20 cellular contexts compared by ENCODE assay signal in genomic region chr13:112901951-112902651, GRCh38.
DNase-seq lines count a peak whose midpoint lies in the region; ATAC-seq, FAIRE-seq and TF ChIP-seq lines count a peak whose summit lies in the region.
"Had no signal": no experiment of that assay in that cellular context is flagged by ENCODE, and none has a peak within 500 bp of the region (broad histone marks: within the 10 kb centered on the region; RNA-seq: fewer than 3 reads in every experiment).

No MANE protein-coding gene starts in this region.

- H4K20me1 ChIP-seq in keratinocyte (ENCODE audit: control insufficient read depth, extremely low read depth, insufficient read depth, low read length), result no peaks in the 10 kb centered on the region

- peaks cover 36% of the 10 kb centered on the region for H3K4me1 ChIP-seq in body of pancreas
- H3K4me1 ChIP-seq in keratinocyte (ENCODE audit: control insufficient read depth, extremely low read depth, insufficient read depth, low read length), result no peaks in the 10 kb centered on the region
- H3K4me1 ChIP-seq in pancreas, result peaks cover 0 to 7% (median 6%) of the 10 kb centered on the region in 3 donors
- H3K4me1 ChIP-seq in BE2C, result 0 out of 2 replicates have a peak, but pooled peaks cover 3% of the 10 kb centered on the region
- H3K4me1 ChIP-seq: colonic mucosa had no signal

- no peak overlapping the region for H3K9ac ChIP-seq in keratinocyte (ENCODE audit: control insufficient read depth, extremely low read depth, insufficient read depth, low read length)

- FAIRE-seq in keratinocyte (lab: Jason Lieb, UNC), result no peak
- no peak for FAIRE-seq in pancreas (lab: Jason Lieb, UNC)
- FAIRE-seq: HTR-8/SVneo had no signal

- H3K9me3 ChIP-seq in body of pancreas, result no peaks in the 10 kb centered on the region
- H3K9me3 ChIP-seq in keratinocyte (ENCODE audit: control insufficient read depth, low read depth, low read length), result peaks cover 3% of the 10 kb centered on the region
- no peaks in the 10 kb centered on the region for H3K9me3 ChIP-seq in pancreas
- H3K9me3 ChIP-seq in BE2C, result no peaks in the 10 kb centered on the region
- H3K9me3 ChIP-seq: colonic mucosa, neutrophil had no signal

- H3K27me3 ChIP-seq in H7 (ENCODE audit: control insufficient read depth, insufficient read depth, low read length), result no peaks in the 10 kb centered on the region
- no peaks in the 10 kb centered on the region for H3K27me3 ChIP-seq in body of pancreas
- H3K27me3 ChIP-seq in keratinocyte (ENCODE audit: control insufficient read depth, extremely low read depth, insufficient read depth, low read length), result peaks cover 37% of the 10 kb centered on the region
- H3K27me3 ChIP-seq in pancreas, result no peaks in the 10 kb centered on the region
- H3K27me3 ChIP-seq in BE2C, result no peaks in the 10 kb centered on the region
- H3K27me3 ChIP-seq: colonic mucosa had no signal

- H3K79me2 ChIP-seq in keratinocyte (ENCODE audit: control insufficient read depth, insufficient read depth, low read length), result no peaks in the 10 kb centered on the region

- ATAC-seq in body of pancreas, result peak; percentile 88
- peak; percentile 35 to 79 (median 76) for ATAC-seq in pancreas
- ATAC-seq in HG03571 (IDR thresholded peaks at IDR 0.05; ENCODE audit: unreplicated experiment), result no peak
- ATAC-seq: activated CD8-positive, alpha-beta memory T cell treated with anti-CD3 and anti-CD28 coated beads, Interleukin-2, amount 10 ng/mL, durations not matched to agents 7 days and 5 days had no signal

- TF ChIP-seq CTCF in body of pancreas (IDR thresholded peaks at IDR 0.05) (peak in 1 of 7 experiments; percentile 8), keratinocyte (optimal IDR thresholded peaks at IDR 0.05 in 1 of 3, IDR thresholded peaks at IDR 0.05 in 1 of 3, conservative IDR thresholded peaks at IDR 0.05 in 1 of 3; ENCODE audit: extremely low read depth in 1 of 3, insufficient read depth in 2 of 3, low read length in 3 of 3) (no peak), pancreas (IDR thresholded peaks at IDR 0.05) (no peak), BE2C (IDR thresholded peaks at IDR 0.05; ENCODE audit: low read depth, low read length) (no peak)

- peak overlapping the region; percentile 23 for H3K4me2 ChIP-seq in keratinocyte (ENCODE audit: control insufficient read depth, extremely low read depth, insufficient read depth, low read depth, low read length)

- TF ChIP-seq POLR2A in body of pancreas (IDR thresholded peaks at IDR 0.05), result peak in 2 of 3 donors; percentile 18 to 45

- DNase-seq in H7, result peak; percentile 71
- DNase-seq in body of pancreas, result peak; percentile 69 to 82 (median 76)
- no peak for DNase-seq in keratinocyte (ENCODE audit: low read depth, low spot score)
- DNase-seq in pancreas, result peak in 5 of 6 donors; percentile 51 to 77 (median 72)
- DNase-seq in cortex of kidney (lab: John Stamatoyannopoulos, UW), result no peak
- no peak for DNase-seq in superior temporal gyrus (ENCODE audit: extremely low spot score)
- no peak for DNase-seq in BE2C
- DNase-seq: activated CD4-positive, alpha-beta T cell treated with anti-CD3 and anti-CD28 coated beads for 1 hour; activated CD8-positive, alpha-beta memory T cell treated with anti-CD3 and anti-CD28 coated beads, Interleukin-2, amount 10 ng/mL, durations not matched to agents 7 days and 5 days; activated gamma-delta T cell; amniotic stem cell; colonic mucosa; DND-41; NCI-H2029; NCI-H510A treated with DMSO at 0.1 percent for 48 hours; SIG-M5; stimulated activated CD4-positive, alpha-beta T cell treated with anti-CD3 and anti-CD28 coated beads, Interleukin-2, amount 100 ng/mL, for 48 hours had no signal

- H3K4me3 ChIP-seq in H7 (ENCODE audit: insufficient read depth, low read depth, low read length) (no peak overlapping the region), body of pancreas (no peak overlapping the region), keratinocyte (ENCODE audit: control insufficient read depth in 2 of 3, extremely low read depth in 1 of 3, insufficient read depth in 2 of 3, low read depth in 1 of 3, low read length in 3 of 3) (no peak overlapping the region), pancreas (no peak overlapping the region), BE2C (ENCODE audit: low read depth, low read length) (no peak overlapping the region)
- H3K4me3 ChIP-seq: colonic mucosa had no signal

- H3K36me3 ChIP-seq in H7 (replicated peaks; ENCODE audit: control insufficient read depth, insufficient read depth, low read length) (0 out of 2 replicates have a peak, but pooled peaks cover 1% of the 10 kb centered on the region), body of pancreas (replicated peaks in 1 of 2; ENCODE audit: insufficient read depth in 1 of 2, low read depth in 2 of 2) (no peaks in the 10 kb centered on the region), keratinocyte (ENCODE audit: control insufficient read depth in 2 of 2, extremely low read depth in 1 of 2, insufficient read depth in 2 of 2, low read length in 2 of 2) (no peaks in the 10 kb centered on the region), pancreas (no peaks in the 10 kb centered on the region), BE2C (no peaks in the 10 kb centered on the region)
- H3K36me3 ChIP-seq: colonic mucosa, neutrophil had no signal

- no peak overlapping the region for H2AFZ ChIP-seq in keratinocyte (ENCODE audit: control insufficient read depth, low read length)

- dilution Hi-C loops in keratinocyte (cut with MboI; ENCODE audit: extremely low pct_ligation_motif_present, low sequenced_read_pairs), result no loop called here

- H3K27ac ChIP-seq in body of pancreas (peak overlapping the region; percentile 60 to 81 (median 68)), keratinocyte (ENCODE audit: control insufficient read depth, insufficient read depth, low read length) (no peak overlapping the region), pancreas (peak overlapping the region; percentile 35 to 76 (median 62))
- H3K27ac ChIP-seq: colonic mucosa, neutrophil had no signal

- H3K9me1 ChIP-seq in keratinocyte (ENCODE audit: control insufficient read depth, extremely low read depth, insufficient read depth, low read length), result no peaks in the 10 kb centered on the region

- intact Hi-C loops in body of pancreas (cut with DNase I) (no loop called here), pancreas (cut with DNase I) (no loop called here)

- WGBS in body of pancreas, 2 donors, result 43 to 54% methylated on average over 17 of the region's 17 CpGs
- WGBS in pancreas, 2 donors, result 51 to 52% methylated on average over 17 of the region's 17 CpGs

Comparison
In these comparisons a context has a peak if more than half of its experiments do, and no peak if none do; other contexts are left out.
1. DNase-seq: peak in H7 (single experiment), body of pancreas (4 of 4) and pancreas (5 of 6); none in keratinocyte (single experiment), cortex of kidney (single experiment), superior temporal gyrus (single experiment) and BE2C (single experiment).